In genomic region chr6:2810092-2810671, GRCh38 we compare ENCODE assay signal across 12 cellular contexts. TPM values are rescaled to one million over a fixed set of nuclear protein-coding genes. Genes with fewer than 3 reads are reported as not detected.
A peak's percentile ranks its signal among the peaks of the same experiment; 100 is the strongest.
DNase-seq lines count a peak whose midpoint lies in the region; ATAC-seq and TF ChIP-seq lines count a peak whose summit lies in the region.
"Had no signal": no experiment of that assay in that cellular context is flagged by ENCODE, and none has a peak within 500 bp of the region (broad histone marks: within the 10 kb centered on the region; RNA-seq: fewer than 3 reads in every experiment).

No MANE protein-coding gene starts in this region.

- H3K4me1 Mint-ChIP-seq in activated CD4-positive, alpha-beta T cell treated with anti-CD3 and anti-CD28 coated beads for 36 hours = peaks cover 12% of the 10 kb centered on the region
- H3K4me1 Mint-ChIP-seq in stimulated activated naive CD8-positive, alpha-beta T cell treated with anti-CD3 and anti-CD28 coated beads, Interleukin-15, amount 100 ng/mL, for 72 hours = peaks cover 28% of the 10 kb centered on the region

- H3K9me3 Mint-ChIP-seq in activated CD4-positive, alpha-beta T cell treated with anti-CD3 and anti-CD28 coated beads for 36 hours (ENCODE audit: low read depth) = peaks cover 4% of the 10 kb centered on the region
- H3K9me3 Mint-ChIP-seq in stimulated activated naive CD8-positive, alpha-beta T cell treated with anti-CD3 and anti-CD28 coated beads, Interleukin-15, amount 100 ng/mL, for 72 hours = peaks cover 3 to 9% of the 10 kb centered on the region in 2 donors

- H3K27me3 Mint-ChIP-seq in activated CD4-positive, alpha-beta T cell treated with anti-CD3 and anti-CD28 coated beads for 36 hours = no peaks in the 10 kb centered on the region
- H3K27me3 Mint-ChIP-seq in stimulated activated naive CD8-positive, alpha-beta T cell treated with anti-CD3 and anti-CD28 coated beads, Interleukin-15, amount 100 ng/mL, for 72 hours = no peaks in the 10 kb centered on the region
- H3K27me3 Mint-ChIP-seq: activated T-cell treated with anti-CD3 and anti-CD28 coated beads, Interleukin-2, amount 50 U/mL, for 24 hours had no signal

- intact Hi-C loops in activated CD4-positive, alpha-beta T cell treated with anti-CD3 and anti-CD28 coated beads for 36 hours (cut with DNase I, micrococcal nuclease) = no loop called here

- H3K27ac Mint-ChIP-seq in activated CD4-positive, alpha-beta T cell treated with anti-CD3 and anti-CD28 coated beads for 36 hours = no peak overlapping the region
- no peak overlapping the region for H3K27ac Mint-ChIP-seq in stimulated activated naive CD8-positive, alpha-beta T cell treated with anti-CD3 and anti-CD28 coated beads, Interleukin-15, amount 100 ng/mL, for 72 hours
- H3K27ac Mint-ChIP-seq: activated T-cell treated with anti-CD3 and anti-CD28 coated beads, Interleukin-2, amount 50 U/mL, for 24 hours; mesothelial cell of epicardium had no signal

- TF ChIP-seq CTCF in fibroblast of pulmonary artery (IDR thresholded peaks at IDR 0.05; ENCODE audit: low read length, missing control alignments) = no peak

- H3K36me3 Mint-ChIP-seq in activated CD4-positive, alpha-beta T cell treated with anti-CD3 and anti-CD28 coated beads for 36 hours (ENCODE audit: low read depth) = peaks cover 4% of the 10 kb centered on the region

- H3K4me3 Mint-ChIP-seq in activated CD4-positive, alpha-beta T cell treated with anti-CD3 and anti-CD28 coated beads for 36 hours = no peak overlapping the region
- H3K4me3 Mint-ChIP-seq in stimulated activated naive CD8-positive, alpha-beta T cell treated with anti-CD3 and anti-CD28 coated beads, Interleukin-15, amount 100 ng/mL, for 72 hours = no peak overlapping the region
- H3K4me3 Mint-ChIP-seq: activated T-cell treated with anti-CD3 and anti-CD28 coated beads, Interleukin-2, amount 50 U/mL, for 24 hours; mesothelial cell of epicardium had no signal

- ATAC-seq in activated CD4-positive, alpha-beta T cell treated with anti-CD3 and anti-CD28 coated beads for 36 hours = peak; percentile 86
- peak; percentile 94 for ATAC-seq in stimulated activated naive CD8-positive, alpha-beta T cell treated with anti-CD3 and anti-CD28 coated beads, Interleukin-15, amount 100 ng/mL, for 72 hours
- no peak for ATAC-seq in GM21576 (IDR thresholded peaks at IDR 0.05; ENCODE audit: unreplicated experiment)

- DNase-seq in activated CD4-positive, alpha-beta T cell treated with anti-CD3 and anti-CD28 coated beads for 36 hours = no peak
- DNase-seq in activated CD4-positive, alpha-beta T cell treated with anti-CD3 and anti-CD28 coated beads for 1 hour = no peak
- DNase-seq in OCI-M1 (lab: John Stamatoyannopoulos, UW) = peak; percentile 26
- peak; percentile 33 for DNase-seq in fibroblast of pulmonary artery (ENCODE audit: low read depth)
- no peak for DNase-seq in stimulated activated naive CD8-positive, alpha-beta T cell treated with anti-CD3 and anti-CD28 coated beads, Interleukin-15, amount 100 ng/mL, for 72 hours
- no peak for DNase-seq in putamen (ENCODE audit: low spot score)
- no peak for DNase-seq in activated effector memory CD4-positive, alpha-beta T cell treated with Interleukin-2 at 50 U/mL for 16 hours
- DNase-seq: activated T-cell treated with anti-CD3 and anti-CD28 coated beads, Interleukin-2, amount 50 U/mL, for 24 hours; NCI-H2171 had no signal

- H3K4me3 ChIP-seq in fibroblast of pulmonary artery (replicated peaks; ENCODE audit: low read depth, low read length) = no peak overlapping the region
- H3K4me3 ChIP-seq: Peyer's patch had no signal

- POLR2A ChIA-PET in activated CD4-positive, alpha-beta T cell treated with anti-CD3 and anti-CD28 coated beads for 36 hours (lab: Charles Lee) = no interaction called here

- CTCF ChIA-PET in activated CD4-positive, alpha-beta T cell treated with anti-CD3 and anti-CD28 coated beads for 36 hours (lab: Charles Lee) = interaction anchor here (1.4 to 1.6 kb wide), 2 partner anchors 36 to 122 kb away, joined by 3 to 5 read pairs; no protein-coding TSS in a partner anchor

RNA-seq across cellular contexts. Expression of gene SERPINB1, which starts 31.5 kb away (rescaled TPM):
- 100 to 1,000 TPM; 200 to 243 TPM for total RNA-seq in activated CD4-positive, alpha-beta T cell treated with anti-CD3 and anti-CD28 coated beads for 36 hours

RNA-seq across cellular contexts. Expression of gene WRNIP1, which starts 45.0 kb away (rescaled TPM):
- 10 to 100 TPM; 41.6 to 42.3 TPM for total RNA-seq in activated CD4-positive, alpha-beta T cell treated with anti-CD3 and anti-CD28 coated beads for 36 hours

RNA-seq across cellular contexts. Expression of gene MYLK4, which starts 59.5 kb away (rescaled TPM):
- total RNA-seq in activated CD4-positive, alpha-beta T cell treated with anti-CD3 and anti-CD28 coated beads for 36 hours = under 1 TPM; 0.12 to 0.16 TPM

Comparison
In these comparisons a context has a peak if more than half of its experiments do, and no peak if none do; other contexts are left out.
1. DNase-seq: peak in OCI-M1 (single experiment) and fibroblast of pulmonary artery (single experiment); none in activated CD4-positive, alpha-beta T cell treated with anti-CD3 and anti-CD28 coated beads for 36 hours (single experiment), activated CD4-positive, alpha-beta T cell treated with anti-CD3 and anti-CD28 coated beads for 1 hour (single experiment), stimulated activated naive CD8-positive, alpha-beta T cell treated with anti-CD3 and anti-CD28 coated beads, Interleukin-15, amount 100 ng/mL, for 72 hours (0 of 2), putamen (single experiment) and activated effector memory CD4-positive, alpha-beta T cell treated with Interleukin-2 at 50 U/mL for 16 hours (single experiment).